In genomic region chr14:51604078-51604477, GRCh38 we compare ENCODE assay signal across 19 cellular contexts. TPM values are rescaled to one million over a fixed set of nuclear protein-coding genes. Genes with fewer than 3 reads are reported as not detected.
A peak's percentile ranks its signal among the peaks of the same experiment; 100 is the strongest.
DNase-seq lines count a peak whose midpoint lies in the region; ATAC-seq, FAIRE-seq and TF ChIP-seq lines count a peak whose summit lies in the region.
"Had no signal": no experiment of that assay in that cellular context is flagged by ENCODE, and none has a peak within 500 bp of the region (broad histone marks: within the 10 kb centered on the region; RNA-seq: fewer than 3 reads in every experiment).

No MANE protein-coding gene starts in this region.

- H4K5ac ChIP-seq in H1 (ENCODE audit: insufficient read length, low read depth, low read length) = no peak overlapping the region

- no peak overlapping the region for H4K91ac ChIP-seq in H1 (replicated peaks; ENCODE audit: insufficient read length, low read length)

- H2AFZ ChIP-seq in H1 (ENCODE audit: low read length) (no peak overlapping the region), Karpas-422 (ENCODE audit: low read length) (no peak overlapping the region)

- no peak overlapping the region for H3K9ac ChIP-seq in H1 (replicated peaks in 1 of 4; ENCODE audit: extremely low read depth in 1 of 4, low read depth in 3 of 4, low read length in 3 of 4)
- no peak overlapping the region for H3K9ac ChIP-seq in Karpas-422 (ENCODE audit: low read length)

- H3K27me3 ChIP-seq in BJ (ENCODE audit: control insufficient read depth, insufficient read depth, low read length) (no peaks in the 10 kb centered on the region), H1 (replicated peaks in 1 of 4; ENCODE audit: control insufficient read depth in 3 of 4, extremely low read depth in 1 of 4, insufficient read depth in 3 of 4, low read length in 3 of 4) (no peaks in the 10 kb centered on the region), Karpas-422 (ENCODE audit: low read length) (no peaks in the 10 kb centered on the region)
- H3K27me3 ChIP-seq: body of pancreas, gastroesophageal sphincter, Peyer's patch had no signal

- H3K36me3 ChIP-seq in BJ (ENCODE audit: control insufficient read depth, insufficient read depth, low read length) (no peaks in the 10 kb centered on the region), H1 (ENCODE audit: control insufficient read depth in 2 of 4, insufficient read depth in 4 of 4, low read length in 3 of 4) (no peaks in the 10 kb centered on the region), Karpas-422 (ENCODE audit: insufficient read depth, low read length) (no peaks in the 10 kb centered on the region)
- H3K36me3 ChIP-seq: gastroesophageal sphincter, Peyer's patch had no signal

- peaks cover 0 to 3% (median 0%) of the 10 kb centered on the region in 4 experiments; a peak in 1 of 7 replicates for H3K4me1 ChIP-seq in H1 (replicated peaks in 1 of 4; ENCODE audit: control insufficient read depth in 3 of 4, insufficient read depth in 4 of 4, low read length in 3 of 4)
- no peaks in the 10 kb centered on the region for H3K4me1 ChIP-seq in Karpas-422 (ENCODE audit: low read length)
- H3K4me1 ChIP-seq: body of pancreas, Peyer's patch had no signal

- no peak overlapping the region for H3K56ac ChIP-seq in H1 (replicated peaks; ENCODE audit: insufficient read length, low read depth, low read length)

- peak; percentile 91 for DNase-seq in BJ (ENCODE audit: low read depth)
- DNase-seq in LHCN-M2 (ENCODE audit: low read depth) = peak; percentile 69
- no peak for DNase-seq in H1 (ENCODE audit: low read depth in 1 of 2, low spot score in 2 of 2)
- DNase-seq in omental fat pad (ENCODE audit: low spot score) = no peak
- DNase-seq in activated gamma-delta T cell treated with Interleukin-2 at 50 U/mL for 16 hours = no peak
- no peak for DNase-seq in GM13977 (ENCODE audit: low spot score)
- no peak for DNase-seq in activated CD4-positive, alpha-beta T cell treated with anti-CD3 and anti-CD28 coated beads for 4 hours
- DNase-seq in Karpas-422 = no peak
- DNase-seq: activated CD4-positive, alpha-beta T cell treated with anti-CD3 and anti-CD28 coated beads, Interleukin-2, amount 10 ng/mL, durations not matched to agents 7 days and 5 days; body of pancreas; effector CD4-positive, alpha-beta T cell; kidney; NCI-H146; NCI-H510A; Peyer's patch; retina; stimulated activated CD4-positive, alpha-beta T cell treated with anti-CD3 and anti-CD28 coated beads, Interleukin-4, amount 100 ng/mL, for 1 hour had no signal

- H4K8ac ChIP-seq in H1 (ENCODE audit: extremely low read depth, insufficient read depth, low read length) = no peak overlapping the region

- no peak for TF ChIP-seq EP300 in H1 (IDR thresholded peaks at IDR 0.05; ENCODE audit: borderline replicate concordance in 1 of 2, low read depth in 2 of 2, low read length in 2 of 2)

- H3K4me2 ChIP-seq in H1 (ENCODE audit: insufficient read depth in 1 of 2, low read depth in 2 of 2, low read length in 2 of 2) (no peak overlapping the region), Karpas-422 (ENCODE audit: low read depth, low read length, poor library complexity, severe bottlenecking) (no peak overlapping the region)

- peak; percentile 66 for ATAC-seq in omental fat pad (ENCODE audit: low FRiP score)
- ATAC-seq: activated T-helper 17 cell treated with anti-CD3 and anti-CD28 coated beads, Interleukin-2, amount 50 U/mL, for 72 hours; body of pancreas; gastroesophageal sphincter had no signal

- H4K20me1 ChIP-seq in H1 (replicated peaks in 1 of 2; ENCODE audit: control insufficient read depth in 1 of 2, insufficient read depth in 2 of 2, low read length in 2 of 2) (no peaks in the 10 kb centered on the region), Karpas-422 (ENCODE audit: insufficient read depth, low read depth, low read length) (no peaks in the 10 kb centered on the region)

- H3K14ac ChIP-seq in H1 (ENCODE audit: insufficient read length) = no peak overlapping the region

- H3K27ac ChIP-seq in H1 (ENCODE audit: low read depth, low read length) (no peak overlapping the region), Karpas-422 (ENCODE audit: low read length) (no peak overlapping the region)
- H3K27ac ChIP-seq: body of pancreas, gastroesophageal sphincter, Peyer's patch had no signal

- no peak for TF ChIP-seq RAD21 in H1 (IDR thresholded peaks at IDR 0.05 in 1 of 2, conservative IDR thresholded peaks at IDR 0.05 in 1 of 2; ENCODE audit: low read depth in 2 of 2, low read length in 2 of 2)

- no peaks in the 10 kb centered on the region for H3K23me2 ChIP-seq in H1 (ENCODE audit: low read depth, low read length)

- no peak overlapping the region for H2BK12ac ChIP-seq in H1 (ENCODE audit: low read depth, low read length)

- no peaks in the 10 kb centered on the region for H3K79me2 ChIP-seq in H1 (ENCODE audit: control insufficient read depth in 1 of 2, insufficient read depth in 2 of 2, low read length in 2 of 2)
- no peaks in the 10 kb centered on the region for H3K79me2 ChIP-seq in Karpas-422 (ENCODE audit: low read length)

- no peak overlapping the region for H2BK20ac ChIP-seq in H1 (ENCODE audit: low read length)

- no peak overlapping the region for H3K18ac ChIP-seq in H1 (ENCODE audit: extremely low read depth, low read length)

- H3K4ac ChIP-seq in H1 (replicated peaks; ENCODE audit: insufficient read length, low read depth, low read length) = no peak overlapping the region

- no peaks in the 10 kb centered on the region for H3K9me3 ChIP-seq in H1 (ENCODE audit: insufficient read depth in 2 of 2, low read depth in 1 of 2, low read length in 1 of 2)
- no peaks in the 10 kb centered on the region for H3K9me3 ChIP-seq in Karpas-422 (ENCODE audit: low read length)
- H3K9me3 ChIP-seq: body of pancreas, gastroesophageal sphincter, Peyer's patch had no signal

- WGBS in H1 (ENCODE audit: extremely low coverage in 1 of 2, insufficient coverage in 1 of 2, insufficient read length in 1 of 2, insufficient replicate concordance in 2 of 2, low coverage in 1 of 2, low lambda C conversion rate in 2 of 2, missing lambda C conversion rate in 1 of 2), 2 experiments = 94% methylated on average over 4 of the region's 4 CpGs; no CpG with 5 or more reads in 1 of the 2 experiments

- in situ Hi-C loops in GM13977 (cut with MboI; ENCODE audit: low pct_unique_long_range_greater_than_20kb, low sequenced_read_pairs, unreplicated experiment) = no loop called here

- no peaks in the 10 kb centered on the region for H3K79me1 ChIP-seq in H1 (ENCODE audit: low read depth, low read length)

- no peak overlapping the region for H2BK15ac ChIP-seq in H1 (ENCODE audit: low read length)

- H2BK5ac ChIP-seq in H1 (ENCODE audit: low read depth, low read length) = no peak overlapping the region

- TF ChIP-seq CTCF in BJ (IDR thresholded peaks at IDR 0.05; ENCODE audit: insufficient read depth, low read depth, low read length) (no peak), H1 (IDR thresholded peaks at IDR 0.05; ENCODE audit: control extremely low read depth in 1 of 3, insufficient read depth in 1 of 3, low read depth in 1 of 3, low read length in 3 of 3) (no peak), omental fat pad (IDR thresholded peaks at IDR 0.05) (no peak), GM13977 (IDR thresholded peaks at IDR 0.05; ENCODE audit: extremely low read depth, insufficient read depth, missing control alignments) (no peak)

- H2AK5ac ChIP-seq in H1 (ENCODE audit: low read depth, low read length) = no peak overlapping the region

- POLR2A ChIA-PET in BJ (lab: Charles Lee) = interaction anchor here (0.5 to 1.2 kb wide), 3 partner anchors 46 to 208 kb away, joined by 4 to 10 read pairs (median 7); partner anchors contain the start of gene FRMD6
- POLR2A ChIA-PET in H1 (lab: Charles Lee; ENCODE audit: partially characterized antibody) = no interaction called here

- CTCF ChIA-PET in BJ (lab: Yijun Ruan, JAX) = interaction anchor here (1.0 kb wide), 2 partner anchors 9 to 39 kb away, joined by 3 read pairs; no protein-coding TSS in a partner anchor
- CTCF ChIA-PET in H1 (lab: Charles Lee; ENCODE audit: partially characterized antibody) = no interaction called here

- no peak overlapping the region for H2BK120ac ChIP-seq in H1 (replicated peaks; ENCODE audit: low read depth, low read length)

- H3K4me3 ChIP-seq in BJ (ENCODE audit: low read depth, low read length) (no peak overlapping the region), H1 (ENCODE audit: extremely low read depth in 1 of 4, insufficient read depth in 2 of 4, low read depth in 3 of 4, low read length in 4 of 4) (no peak overlapping the region), Karpas-422 (ENCODE audit: low read length) (no peak overlapping the region)
- H3K4me3 ChIP-seq: body of pancreas, gastroesophageal sphincter, Peyer's patch had no signal

- H3K9me2 ChIP-seq in Karpas-422 (replicated peaks; ENCODE audit: insufficient read depth, low read length) = no peaks in the 10 kb centered on the region

- no peak for FAIRE-seq in H1 (lab: Jason Lieb, UNC)
- FAIRE-seq: kidney had no signal

- TF ChIP-seq POLR2A in H1 (IDR thresholded peaks at IDR 0.05; ENCODE audit: control extremely low read depth in 1 of 2, low read depth in 2 of 2, low read length in 2 of 2) = no peak

- no peak overlapping the region for H3K23ac ChIP-seq in H1 (ENCODE audit: insufficient read length)

TF ChIP-seq in H1, 55 proteins besides CTCF, POLR2A, EP300 and RAD21:
- TF ChIP-seq CREB1 (IDR thresholded peaks at IDR 0.05) (no peak), TCF12 (IDR thresholded peaks at IDR 0.05; ENCODE audit: low read depth, low read length) (no peak), PHF8 (conservative IDR thresholded peaks at IDR 0.05; ENCODE audit: low read depth, low read length) (no peak), CEBPB (IDR thresholded peaks at IDR 0.05; ENCODE audit: low read depth, low read length) (0 out of 2 replicates have a peak, but pooled peaks have one; percentile 16), HDAC2 (IDR thresholded peaks at IDR 0.05; ENCODE audit: borderline replicate concordance in 1 of 2, low read depth in 2 of 2, low read length in 2 of 2) (no peak), JUND (IDR thresholded peaks at IDR 0.05; ENCODE audit: low read length) (no peak)
TF ChIP-seq in H1: peak in this region for 1.

RNA-seq across cellular contexts. Expression of gene FRMD6, which starts 47.6 kb away (rescaled TPM):
- polyA plus RNA-seq in BJ (2011; rRNA removed) (507 and 540 TPM in 2 replicates), H1 (2011; rRNA removed) (5.4 and 9.0 TPM in 2 replicates)
- 530 and 627 TPM in 2 replicates for polyA minus RNA-seq in BJ (2011; rRNA and poly(A)+ RNA removed)
- total RNA-seq in LHCN-M2 (2014; rRNA removed) (170 and 223 TPM in 2 replicates), omental fat pad (10 to 100 TPM; 13.5 to 25.7 (median 19.3) TPM)
- 117 TPM for polyA plus RNA-seq in LHCN-M2 (2012)
- 20.8 and 23.7 TPM in 2 replicates for total RNA-seq in H1 (2021; fragmentation: NEBNext Ultra II Directional; extraction: Animal tissue kit (Norgen Biotek cat#: 25700))
- 6.8 TPM for polyA plus RNA-seq in H1 (2011; cell fraction: cytosol; rRNA removed)
- polyA plus RNA-seq in H1 (2011; cell fraction: nucleus; rRNA removed) = 15.2 TPM
- 4.7 to 8.1 TPM (median 7.7 TPM) in 4 replicates for polyA plus RNA-seq in H1 (2012, experiment 1 of 2)
- polyA plus RNA-seq in H1 (2012, experiment 2 of 2) = 0.81 TPM
- 8.6 TPM for polyA plus RNA-seq in H1 (2013, experiment 1 of 2)
- polyA plus RNA-seq in H1 (2013, experiment 2 of 2) = 8.9 TPM
- polyA minus RNA-seq in H1 (2011; rRNA and poly(A)+ RNA removed) = 19.8 and 23.9 TPM in 2 replicates
- 10.6 TPM for polyA minus RNA-seq in H1 (2011; cell fraction: cytosol; rRNA and poly(A)+ RNA removed)
- 25.7 TPM for polyA minus RNA-seq in H1 (2011; cell fraction: nucleus; rRNA and poly(A)+ RNA removed)
- 0.37 and 1.1 TPM in 2 replicates for total RNA-seq in Karpas-422 (2014; rRNA removed; shearing (Covaris generic); ENCODE audit: low replicate concordance)

Comparison
In these comparisons a context has a peak if more than half of its experiments do, and no peak if none do; other contexts are left out.
1. DNase-seq: peak in BJ (single experiment) and LHCN-M2 (single experiment); none in H1 (0 of 2), omental fat pad (single experiment), activated gamma-delta T cell treated with Interleukin-2 at 50 U/mL for 16 hours (single experiment), GM13977 (single experiment), activated CD4-positive, alpha-beta T cell treated with anti-CD3 and anti-CD28 coated beads for 4 hours (0 of 2) and Karpas-422 (single experiment).